In the genomic region with DNA sequence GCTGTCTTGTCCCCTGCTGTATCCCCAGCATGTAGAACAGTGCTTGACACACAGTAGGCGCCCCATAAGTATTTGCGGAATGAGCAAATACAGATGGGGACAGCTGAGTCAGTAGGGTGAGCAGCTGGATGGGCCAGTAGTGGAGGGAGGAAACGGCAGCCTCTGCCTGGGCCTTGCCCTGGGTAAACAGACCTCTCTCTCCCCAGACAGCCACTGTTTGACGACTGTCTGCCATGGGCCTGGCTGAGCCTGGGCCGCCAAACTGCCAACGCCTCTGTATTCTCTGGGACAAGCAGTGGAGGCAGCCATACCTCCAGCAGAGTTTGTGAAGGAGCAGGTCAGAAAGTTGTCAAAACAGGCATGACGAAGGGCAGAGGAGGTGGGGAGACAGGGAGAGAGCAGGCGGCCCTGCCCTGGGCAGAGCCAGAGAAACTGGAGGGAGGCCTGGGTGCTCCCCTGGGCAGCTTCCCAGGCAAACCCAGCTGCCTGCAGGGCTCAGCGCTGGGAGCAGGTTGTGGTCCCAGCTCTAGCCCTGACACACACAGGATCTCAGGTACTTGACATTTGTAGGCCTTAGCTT, we compare ENCODE assay signal across 19 cellular contexts. TPM values are rescaled to one million over a fixed set of nuclear protein-coding genes. Genes with fewer than 3 reads are reported as not detected.
A peak's percentile ranks its signal among the peaks of the same experiment; 100 is the strongest.
DNase-seq lines count a peak whose midpoint lies in the region; ATAC-seq, FAIRE-seq and TF ChIP-seq lines count a peak whose summit lies in the region.
"Had no signal": no experiment of that assay in that cellular context is flagged by ENCODE, and none has a peak within 500 bp of the region (broad histone marks: within the 10 kb centered on the region; RNA-seq: fewer than 3 reads in every experiment).

No MANE protein-coding gene starts in this region.

- peaks cover 9% of the 10 kb centered on the region for H3K36me3 Mint-ChIP-seq in endodermal cell (ENCODE audit: low read depth)

- POLR2A ChIA-PET in A549 (lab: Yijun Ruan, JAX) = no interaction called here

- no peak overlapping the region for H2AFZ ChIP-seq in mammary epithelial cell (ENCODE audit: low read depth, low read length)

- in situ Hi-C loops in mammary epithelial cell (cut with MboI; ENCODE audit: low sequenced_read_pairs in 2 of 2) = no loop called here

- intact Hi-C loops in sciatic nerve (cut with DNase I) = no loop called here
- intact Hi-C loops in mammary epithelial cell (cut with micrococcal nuclease) = no loop called here

- peak; percentile 99 to 100 for ATAC-seq in A549
- no peak for ATAC-seq in sciatic nerve
- no peak for ATAC-seq in HG03439 (IDR thresholded peaks at IDR 0.05; ENCODE audit: unreplicated experiment)
- ATAC-seq: gastroesophageal sphincter had no signal

- H3K4me1 ChIP-seq in A549 (peaks cover 61% of the 10 kb centered on the region), endodermal cell (ENCODE audit: control insufficient read depth, insufficient read depth, low read length) (peaks cover 9% of the 10 kb centered on the region), muscle layer of duodenum (ENCODE audit: control insufficient read depth in 1 of 2, insufficient read depth in 2 of 2, low read length in 2 of 2) (no peaks in the 10 kb centered on the region), mammary epithelial cell (ENCODE audit: insufficient read depth, low read length) (no peaks in the 10 kb centered on the region)
- H3K4me1 ChIP-seq: gastroesophageal sphincter, spleen, suprapubic skin had no signal

- H3K27ac ChIP-seq in A549 (peak overlapping the region; percentile 90 to 95), endodermal cell (ENCODE audit: low read depth, low read length) (peak overlapping the region; percentile 82), muscle layer of duodenum (ENCODE audit: low read length) (peak overlapping the region; percentile 23), mammary epithelial cell (ENCODE audit: insufficient read depth, low read depth, low read length) (no peak overlapping the region)
- H3K27ac ChIP-seq: gastroesophageal sphincter, HL-60, spleen, suprapubic skin, VCaP had no signal

- peak overlapping the region; percentile 66 for H3K4me2 ChIP-seq in A549
- H3K4me2 ChIP-seq in mammary epithelial cell (ENCODE audit: insufficient read depth, low read depth, low read length) = no peak overlapping the region

- WGBS in A549 (ENCODE audit: missing lambda C conversion rate) = 7% methylated on average over 7 of the region's 9 CpGs
- 71 to 100% methylated on average over 1 to 9 of the region's 9 CpGs for WGBS in endodermal cell (ENCODE audit: insufficient coverage in 1 of 2, insufficient read length in 1 of 2), 2 experiments
- 87% methylated on average over 8 of the region's 9 CpGs for whole genome bisulfite sequencing in mammary epithelial cell (ENCODE audit: low coverage, missing lambda C conversion rate)

- H3K79me2 ChIP-seq in mammary epithelial cell (ENCODE audit: insufficient read depth, low read length) = no peaks in the 10 kb centered on the region

- TF ChIP-seq POLR2A in A549 (IDR thresholded peaks at IDR 0.05; ENCODE audit: low read length) (peak; percentile 32; the same call in 1 of the 2 replicates), GM12891 (IDR thresholded peaks at IDR 0.05; ENCODE audit: low read depth, low read length) (no peak)

- peaks cover 4% of the 10 kb centered on the region for H3K9me3 Mint-ChIP-seq in endodermal cell

- H3K27me3 ChIP-seq in endodermal cell (ENCODE audit: control insufficient read depth, insufficient read depth, low read length, poor library complexity, severe bottlenecking) (no peaks in the 10 kb centered on the region), muscle layer of duodenum (ENCODE audit: low read depth, low read length) (no peaks in the 10 kb centered on the region), mammary epithelial cell (ENCODE audit: insufficient read depth, low read length) (peaks cover 4% of the 10 kb centered on the region)
- H3K27me3 ChIP-seq: MG63, suprapubic skin had no signal

- no peaks in the 10 kb centered on the region for H4K20me1 ChIP-seq in mammary epithelial cell (ENCODE audit: insufficient read depth, low read length)

- FAIRE-seq in A549 (lab: Jason Lieb, UNC) (peak; percentile 73), GM12891 (lab: Jason Lieb, UNC) (no peak)

- H3K4me3 Mint-ChIP-seq in endodermal cell = no peak overlapping the region

- DNase-seq in A549 (ENCODE audit: low read depth in 1 of 2, low spot score in 1 of 2) (peak; percentile 90 to 97), NCI-H510A (lab: John Stamatoyannopoulos, UW) (peak; percentile 51), endodermal cell (peak; percentile 84), sciatic nerve (ENCODE audit: low spot score) (no peak), mammary epithelial cell (no peak), GM12891 (ENCODE audit: insufficient read length, low spot score) (no peak)
- DNase-seq: activated gamma-delta T cell treated with Interleukin-2 at 50 U/mL for 16 hours; effector memory CD4-positive, alpha-beta T cell; HCEC 1CT; MG63; NCI-H2107; spleen had no signal

- H3K4me1 Mint-ChIP-seq in endodermal cell = peaks cover 27% of the 10 kb centered on the region

- peak; percentile 72 for TF ChIP-seq EP300 in A549 (IDR thresholded peaks at IDR 0.05)

- CTCF ChIA-PET in A549 (lab: Yijun Ruan, JAX) = interaction anchor here (0.8 to 9.4 kb wide), 10 partner anchors 9 to 313 kb away, joined by 3 to 81 read pairs (median 6); a partner anchor contains a TSS
- CTCF ChIA-PET in mammary epithelial cell (lab: Charles Lee; ENCODE audit: low non-redundant PET) = no interaction called here

- TF ChIP-seq RAD21 in A549 (conservative IDR thresholded peaks at IDR 0.05 in 1 of 2, IDR thresholded peaks at IDR 0.05 in 1 of 2) = peak in 1 of 2 experiments; percentile 18; a peak in 2 of 5 replicates

- dilution Hi-C loops in mammary epithelial cell (cut with HindIII; ENCODE audit: low sequenced_read_pairs) = no loop called here

- no peaks in the 10 kb centered on the region for H3K9me3 ChIP-seq in A549
- H3K9me3 ChIP-seq in endodermal cell (ENCODE audit: control insufficient read depth, low read length) = peaks cover 6% of the 10 kb centered on the region
- H3K9me3 ChIP-seq in muscle layer of duodenum (ENCODE audit: control insufficient read depth in 1 of 2, low read length in 2 of 2) = no peaks in the 10 kb centered on the region
- H3K9me3 ChIP-seq in mammary epithelial cell (replicated peaks; ENCODE audit: insufficient read depth, low read length) = no peaks in the 10 kb centered on the region
- H3K9me3 ChIP-seq: gastroesophageal sphincter, MG63, spleen, suprapubic skin had no signal

- H3K36me3 ChIP-seq in endodermal cell (ENCODE audit: control insufficient read depth, insufficient read depth, low read length) (peaks cover 6% of the 10 kb centered on the region), muscle layer of duodenum (ENCODE audit: control insufficient read depth in 1 of 2, insufficient read depth in 2 of 2, low read length in 2 of 2) (no peaks in the 10 kb centered on the region), mammary epithelial cell (ENCODE audit: insufficient read depth, low read length) (no peaks in the 10 kb centered on the region)
- H3K36me3 ChIP-seq: gastroesophageal sphincter, MG63, spleen, suprapubic skin had no signal

- no TSS peak for BruUV-seq in mammary epithelial cell (replicated peaks; lab: Mats Ljungman, UMichigan)

- H3K4me3 ChIP-seq in A549 (no peak overlapping the region), endodermal cell (ENCODE audit: low read length) (no peak overlapping the region), muscle layer of duodenum (ENCODE audit: low read depth in 1 of 2, low read length in 2 of 2) (no peak overlapping the region), mammary epithelial cell (replicated peaks in 1 of 3; ENCODE audit: insufficient read depth in 1 of 3, low read depth in 2 of 3, low read length in 3 of 3) (no peak overlapping the region)
- H3K4me3 ChIP-seq: gastroesophageal sphincter, MG63, spleen, suprapubic skin had no signal

- H3K9ac ChIP-seq in endodermal cell (ENCODE audit: extremely low read depth, low read length, poor library complexity, severe bottlenecking) (peak overlapping the region; percentile 55), mammary epithelial cell (ENCODE audit: insufficient read depth, low read length) (no peak overlapping the region)

- no peaks in the 10 kb centered on the region for H3K27me3 Mint-ChIP-seq in endodermal cell (ENCODE audit: insufficient read depth)

- peak overlapping the region; percentile 93 for H3K27ac Mint-ChIP-seq in endodermal cell

- TF ChIP-seq CTCF in A549 (IDR thresholded peaks at IDR 0.05) = no peak
- no peak for TF ChIP-seq CTCF in endodermal cell (conservative IDR thresholded peaks at IDR 0.05)
- TF ChIP-seq CTCF in mammary epithelial cell (conservative IDR thresholded peaks at IDR 0.05 in 1 of 2, IDR thresholded peaks at IDR 0.05 in 1 of 2; ENCODE audit: extremely low read depth in 1 of 2, insufficient read depth in 1 of 2, low read depth in 1 of 2, low read length in 2 of 2) = no peak

RNA-seq across cellular contexts. Expression of a gene that starts 15.2 kb away (rescaled TPM):
- polyA plus RNA-seq in A549 (2011; rRNA removed) = 20.0 and 23.0 TPM in 2 replicates
- polyA plus RNA-seq in A549 (2012; cell fraction: cytosol; rRNA removed) = 16.7 and 23.8 TPM in 2 replicates
- 26.9 and 33.9 TPM in 2 replicates for polyA plus RNA-seq in A549 (2012; cell fraction: nucleus; rRNA removed)
- 17.5 to 26.2 TPM (median 25.9 TPM) in 3 replicates for polyA plus RNA-seq in A549 (2017; fragmentation: RNase III; extraction: RNeasy Plus Mini Kit Qiagen cat#74134 plus additional on column Dnase treatment)
- 43.7 and 58.8 TPM in 2 replicates for polyA minus RNA-seq in A549 (2011; rRNA and poly(A)+ RNA removed)
- total RNA-seq in endodermal cell = 10 to 100 TPM; 56.3 to 58.0 TPM
- 12.3 TPM for polyA plus RNA-seq in endodermal cell (2013, experiment 1 of 2)
- polyA plus RNA-seq in endodermal cell (2013, experiment 2 of 2) = 15.2 TPM
- not detected for total RNA-seq in sciatic nerve
- not detected for total RNA-seq in mammary epithelial cell
- 0.06 TPM for polyA plus RNA-seq in mammary epithelial cell
- polyA minus RNA-seq in mammary epithelial cell = not detected
- polyA plus RNA-seq in GM12891 (2012; ENCODE audit: low read depth, missing spikeins) = not detected
- total RNA-seq: activated CD8-positive, alpha-beta memory T cell treated with anti-CD3 and anti-CD28 coated beads for 36 hours; gastroesophageal sphincter; spleen; suprapubic skin had no signal

RNA-seq across cellular contexts. Expression of a gene that starts 33.9 kb away (rescaled TPM):
- polyA plus RNA-seq in A549 (2011; rRNA removed) (1.2 and 1.3 TPM in 2 replicates), A549 (2017; fragmentation: RNase III; extraction: RNeasy Plus Mini Kit Qiagen cat#74134 plus additional on column Dnase treatment) (0.37 to 1.0 TPM (median 0.96 TPM) in 3 replicates), mammary epithelial cell (not detected)
- polyA plus RNA-seq in A549 (2012; cell fraction: cytosol; rRNA removed) = 0.30 and 0.53 TPM in 2 replicates
- polyA plus RNA-seq in A549 (2012; cell fraction: nucleus; rRNA removed) = 0.20 and 0.30 TPM in 2 replicates
- 1.5 and 2.1 TPM in 2 replicates for polyA minus RNA-seq in A549 (2011; rRNA and poly(A)+ RNA removed)
- total RNA-seq in endodermal cell (not detected), sciatic nerve (not detected), mammary epithelial cell (not detected)
- not detected for polyA plus RNA-seq in endodermal cell (2013, experiment 1 of 2)
- polyA plus RNA-seq in endodermal cell (2013, experiment 2 of 2) = 0.21 TPM
- not detected for polyA minus RNA-seq in mammary epithelial cell
- not detected for polyA plus RNA-seq in GM12891 (2012; ENCODE audit: low read depth, missing spikeins)
- total RNA-seq: activated CD8-positive, alpha-beta memory T cell treated with anti-CD3 and anti-CD28 coated beads for 36 hours; gastroesophageal sphincter; spleen; suprapubic skin had no signal
- polyA plus RNA-seq: spleen had no signal

RNA-seq across cellular contexts. Expression of a gene that starts 59.7 kb away (rescaled TPM):
- polyA plus RNA-seq in A549 (2011; rRNA removed) (13.1 and 15.2 TPM in 2 replicates), A549 (2017; fragmentation: RNase III; extraction: RNeasy Plus Mini Kit Qiagen cat#74134 plus additional on column Dnase treatment) (12.1 to 16.0 TPM (median 15.4 TPM) in 3 replicates), mammary epithelial cell (4.2 TPM)
- polyA plus RNA-seq in A549 (2012; cell fraction: cytosol; rRNA removed) = 3.8 and 4.8 TPM in 2 replicates
- polyA plus RNA-seq in A549 (2012; cell fraction: nucleus; rRNA removed) = 5.3 and 6.6 TPM in 2 replicates
- 12.9 and 15.4 TPM in 2 replicates for polyA minus RNA-seq in A549 (2011; rRNA and poly(A)+ RNA removed)
- total RNA-seq in endodermal cell (1 to 10 TPM; 2.4 to 2.9 TPM), sciatic nerve (7.5 TPM), mammary epithelial cell (10 to 100 TPM in 1 of 2 donors, 1 to 10 TPM in 1; 7.6 to 10.3 TPM)
- 3.9 TPM for polyA plus RNA-seq in endodermal cell (2013, experiment 1 of 2)
- polyA plus RNA-seq in endodermal cell (2013, experiment 2 of 2) = 4.1 TPM
- 5.8 TPM for polyA minus RNA-seq in mammary epithelial cell
- 0.62 TPM for polyA plus RNA-seq in GM12891 (2012; ENCODE audit: low read depth, missing spikeins)

Comparison
In these comparisons a context has a peak if more than half of its experiments do, and no peak if none do; other contexts are left out.
1. ATAC-seq: peak in A549 (2 of 2); none in sciatic nerve (single experiment) and HG03439 (single experiment).
2. DNase-seq: peak in A549 (2 of 2), NCI-H510A (single experiment) and endodermal cell (single experiment); none in sciatic nerve (single experiment), mammary epithelial cell (single experiment) and GM12891 (single experiment).
3. RNA of a gene that starts 15.2 kb away (total RNA-seq): 56.3 to 58.0 TPM in endodermal cell; not detected in sciatic nerve (single experiment) and not detected in mammary epithelial cell; every median in the first group is over 10 times any median in the second.